In genomic region chr1:99119193-99119592, GRCh38 we compare ENCODE assay signal across 24 cellular contexts.
"Had no signal": no experiment of that assay in that cellular context is flagged by ENCODE, and none has a peak within 500 bp of the region (broad histone marks: within the 10 kb centered on the region; RNA-seq: fewer than 3 reads in every experiment).

No MANE protein-coding gene starts in this region.

- H3K27ac ChIP-seq: lower lobe of right lung, neural progenitor cell, right lobe of liver, suprapubic skin, upper lobe of left lung had no signal

- DNase-seq: activated CD4-positive, alpha-beta memory T cell treated with anti-CD3 and anti-CD28 coated beads for 36 hours; activated CD4-positive, alpha-beta T cell treated with anti-CD3 and anti-CD28 coated beads for 1 hour; activated CD8-positive, alpha-beta memory T cell treated with anti-CD3 and anti-CD28 coated beads, Interleukin-2, amount 10 ng/mL, durations not matched to agents 7 days and 5 days; activated naive CD4-positive, alpha-beta T cell treated with anti-CD3 and anti-CD28 coated beads, Interleukin-2, amount 50 U/mL, for 16 hours; activated T-cell treated with anti-CD3 and anti-CD28 coated beads, Interleukin-2, amount 50 U/mL, for 24 hours; central memory CD4-positive, alpha-beta T cell; cortex of kidney; effector CD8-positive, alpha-beta T cell; left colon; lower lobe of right lung; naive B cell; right lobe of liver; stimulated activated CD4-positive, alpha-beta T cell treated with anti-CD3 and anti-CD28 coated beads, Interleukin-4, amount 100 ng/mL, for 4 hours; stimulated activated CD8-positive, alpha-beta memory T cell treated with anti-CD3 and anti-CD28 coated beads, Interleukin-4, amount 100 ng/mL, for 48 hours; stimulated activated naive CD4-positive, alpha-beta T cell treated with Interleukin-2 at 50 U/mL for 16 hours; T-helper 1 cell; T1000; upper lobe of left lung had no signal

- H3K9me3 Mint-ChIP-seq: activated CD4-positive, alpha-beta memory T cell treated with anti-CD3 and anti-CD28 coated beads for 36 hours; activated T-cell treated with anti-CD3 and anti-CD28 coated beads, Interleukin-2, amount 50 U/mL, for 24 hours; brain; neural progenitor cell had no signal

- ATAC-seq: activated CD8-positive, alpha-beta memory T cell treated with anti-CD3 and anti-CD28 coated beads, Interleukin-2, amount 10 ng/mL, durations not matched to agents 7 days and 5 days; left colon; lower lobe of right lung; right lobe of liver had no signal

- H3K4me3 ChIP-seq: lower lobe of right lung, neural progenitor cell, right lobe of liver, smooth muscle cell, suprapubic skin, upper lobe of left lung had no signal

- FAIRE-seq: endothelial cell of umbilical vein, islet of Langerhans had no signal

- H2AFZ ChIP-seq: neural progenitor cell had no signal

- H3K36me3 ChIP-seq: lower lobe of right lung, neural progenitor cell, right lobe of liver, suprapubic skin, upper lobe of left lung had no signal

- H3K27me3 Mint-ChIP-seq: activated CD4-positive, alpha-beta memory T cell treated with anti-CD3 and anti-CD28 coated beads for 36 hours; activated CD8-positive, alpha-beta memory T cell treated with anti-CD3 and anti-CD28 coated beads, Interleukin-2, amount 10 ng/mL, durations not matched to agents 7 days and 5 days; brain; naive B cell had no signal

- H3K4me1 Mint-ChIP-seq: activated CD8-positive, alpha-beta memory T cell treated with anti-CD3 and anti-CD28 coated beads, Interleukin-2, amount 10 ng/mL, durations not matched to agents 7 days and 5 days; brain; naive B cell had no signal

- H3K4me1 ChIP-seq: lower lobe of right lung, neural progenitor cell, right lobe of liver, suprapubic skin, upper lobe of left lung had no signal

- H3K4me3 Mint-ChIP-seq: activated CD4-positive, alpha-beta memory T cell treated with anti-CD3 and anti-CD28 coated beads for 36 hours; activated CD8-positive, alpha-beta memory T cell treated with anti-CD3 and anti-CD28 coated beads, Interleukin-2, amount 10 ng/mL, durations not matched to agents 7 days and 5 days; activated T-cell treated with anti-CD3 and anti-CD28 coated beads, Interleukin-2, amount 50 U/mL, for 24 hours; brain; naive B cell; neural progenitor cell had no signal

- H3K36me3 Mint-ChIP-seq: activated CD4-positive, alpha-beta memory T cell treated with anti-CD3 and anti-CD28 coated beads for 36 hours; activated CD8-positive, alpha-beta memory T cell treated with anti-CD3 and anti-CD28 coated beads, Interleukin-2, amount 10 ng/mL, durations not matched to agents 7 days and 5 days; brain; naive B cell; neural progenitor cell had no signal

- H3K27me3 ChIP-seq: neural progenitor cell, right lobe of liver, suprapubic skin, upper lobe of left lung had no signal

- H3K9me3 ChIP-seq: lower lobe of right lung, right lobe of liver, suprapubic skin, upper lobe of left lung had no signal

- H3K27ac Mint-ChIP-seq: activated CD4-positive, alpha-beta memory T cell treated with anti-CD3 and anti-CD28 coated beads for 36 hours; activated CD8-positive, alpha-beta memory T cell treated with anti-CD3 and anti-CD28 coated beads, Interleukin-2, amount 10 ng/mL, durations not matched to agents 7 days and 5 days; activated T-cell treated with anti-CD3 and anti-CD28 coated beads, Interleukin-2, amount 50 U/mL, for 24 hours; naive B cell; neural progenitor cell had no signal

- H3K4me2 ChIP-seq: neural progenitor cell, smooth muscle cell had no signal

- H3K9ac ChIP-seq: neural progenitor cell had no signal
